ENCODE assay signal across 25 cellular contexts in the genomic region with DNA sequence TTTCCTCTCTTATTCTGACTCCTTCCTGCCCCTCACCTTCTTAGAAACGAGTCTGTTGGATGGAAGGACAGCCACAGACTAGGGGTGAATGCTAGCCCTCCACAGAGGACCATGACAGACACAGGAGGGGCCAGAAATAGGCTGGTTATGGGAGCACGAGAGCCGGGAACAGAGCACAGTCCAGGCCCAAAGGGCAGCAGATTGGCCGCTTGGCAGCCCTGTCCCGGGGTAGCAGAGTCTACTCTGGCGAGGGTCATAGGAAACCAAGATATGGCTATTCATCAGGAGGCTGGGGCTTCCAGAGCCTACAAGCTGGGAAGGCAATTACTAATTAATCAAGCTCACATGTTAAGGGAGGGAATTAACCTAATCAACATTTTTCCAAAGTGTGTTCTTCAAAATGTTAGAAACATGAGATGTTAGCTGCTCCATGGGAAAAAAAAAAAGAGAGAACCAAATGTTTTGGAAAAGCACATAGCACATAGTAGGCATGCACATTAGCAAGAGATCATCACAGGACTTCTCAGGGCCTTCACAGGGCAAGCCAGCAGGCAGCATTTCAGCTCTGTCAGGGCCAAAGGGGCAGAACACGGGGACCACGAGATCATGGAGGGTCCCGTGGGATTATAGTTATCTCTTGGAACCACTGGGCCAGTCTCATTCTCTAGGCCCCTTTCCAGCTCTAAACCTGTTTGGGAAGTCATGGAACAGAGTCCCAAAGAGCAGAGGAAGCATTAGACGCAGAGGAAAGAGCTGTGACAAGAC. TPM values are rescaled to one million over a fixed set of nuclear protein-coding genes. Genes with fewer than 3 reads are reported as not detected.
DNase-seq lines count a peak whose midpoint lies in the region; ATAC-seq and TF ChIP-seq lines count a peak whose summit lies in the region.
"Had no signal": no experiment of that assay in that cellular context is flagged by ENCODE, and none has a peak within 500 bp of the region (broad histone marks: within the 10 kb centered on the region; RNA-seq: fewer than 3 reads in every experiment).

No MANE protein-coding gene starts in this region.

- no peaks in the 10 kb centered on the region for H3K27me3 ChIP-seq in upper lobe of left lung
- H3K27me3 ChIP-seq: esophagus squamous epithelium had no signal

- peaks cover 38 to 56% (median 50%) of the 10 kb centered on the region in 4 donors for H3K4me1 ChIP-seq in upper lobe of left lung
- H3K4me1 ChIP-seq: A549 had no signal

- no peaks in the 10 kb centered on the region for H3K9me3 Mint-ChIP-seq in activated T-cell treated with anti-CD3 and anti-CD28 coated beads, Interleukin-2, amount 50 U/mL, for 24 hours
- no peaks in the 10 kb centered on the region for H3K9me3 Mint-ChIP-seq in nephron progenitor cell
- H3K9me3 Mint-ChIP-seq: T-cell had no signal

- H3K36me3 Mint-ChIP-seq in activated T-cell treated with anti-CD3 and anti-CD28 coated beads, Interleukin-2, amount 50 U/mL, for 24 hours (ENCODE audit: low read depth): no peaks in the 10 kb centered on the region
- H3K36me3 Mint-ChIP-seq in nephron progenitor cell (ENCODE audit: low read depth): no peaks in the 10 kb centered on the region
- H3K36me3 Mint-ChIP-seq: T-cell had no signal

- no peak overlapping the region for H3K4me3 ChIP-seq in upper lobe of left lung
- H3K4me3 ChIP-seq: A549, esophagus squamous epithelium had no signal

- intact Hi-C loops in Right ventricle myocardium inferior (cut with DNase I): no loop called here

- TF ChIP-seq POLR2A in upper lobe of left lung (IDR thresholded peaks at IDR 0.05): no peak

- H3K9me3 ChIP-seq in upper lobe of left lung: no peaks in the 10 kb centered on the region
- H3K9me3 ChIP-seq: A549, esophagus squamous epithelium had no signal

- H3K4me3 Mint-ChIP-seq in activated T-cell treated with anti-CD3 and anti-CD28 coated beads, Interleukin-2, amount 50 U/mL, for 24 hours: no peak overlapping the region
- H3K4me3 Mint-ChIP-seq in nephron progenitor cell: peak overlapping the region; percentile 30
- H3K4me3 Mint-ChIP-seq: T-cell had no signal

- no peak for TF ChIP-seq EP300 in upper lobe of left lung (IDR thresholded peaks at IDR 0.05)

- peak; percentile 16 for DNase-seq in activated T-cell treated with anti-CD3 and anti-CD28 coated beads, Interleukin-2, amount 50 U/mL, for 24 hours
- no peak for DNase-seq in activated T-cell treated with anti-CD3 and anti-CD28 coated beads, Interleukin-2, amount 50 U/mL, for 1 hour
- DNase-seq in Right ventricle myocardium inferior (ENCODE audit: missing footprints) (no peak), nephron progenitor cell (no peak), upper lobe of left lung (peak in 1 of 2 donors; percentile 12), T-helper 9 cell (no peak)
- DNase-seq: activated naive CD4-positive, alpha-beta T cell treated with anti-CD3 and anti-CD28 coated beads, Interleukin-2, amount 50 U/mL, for 16 hours; anterior cingulate cortex; C1 segment of cervical spinal cord; cerebellar nuclear complex; effector CD8-positive, alpha-beta T cell; esophagus squamous epithelium; NCI-H187; NCI-H345; NCI-H82; OCI-M1; SHP77 treated with DMSO at 0.1 percent for 48 hours; stimulated activated CD8-positive, alpha-beta memory T cell treated with anti-CD3 and anti-CD28 coated beads, Interleukin-4, amount 100 ng/mL, for 48 hours; T-cell; WERI-Rb-1 had no signal

- H3K27ac Mint-ChIP-seq in activated T-cell treated with anti-CD3 and anti-CD28 coated beads, Interleukin-2, amount 50 U/mL, for 24 hours: no peak overlapping the region
- H3K27ac Mint-ChIP-seq in nephron progenitor cell: peak overlapping the region; percentile 89

- TF ChIP-seq CTCF in nephron progenitor cell (IDR thresholded peaks at IDR 0.05): no peak
- TF ChIP-seq CTCF in upper lobe of left lung (IDR thresholded peaks at IDR 0.05): no peak

- H3K27me3 Mint-ChIP-seq in activated T-cell treated with anti-CD3 and anti-CD28 coated beads, Interleukin-2, amount 50 U/mL, for 24 hours: no peaks in the 10 kb centered on the region
- H3K27me3 Mint-ChIP-seq in nephron progenitor cell (ENCODE audit: low read depth, poor library complexity): peaks cover 22% of the 10 kb centered on the region
- H3K27me3 Mint-ChIP-seq: T-cell had no signal

- peak overlapping the region; percentile 37 to 79 (median 60) for H3K27ac ChIP-seq in upper lobe of left lung
- H3K27ac ChIP-seq: A549, WERI-Rb-1 had no signal

- WGBS in upper lobe of left lung, 2 donors: 69 to 75% methylated on average over 10 of the region's 10 CpGs

- no peaks in the 10 kb centered on the region for H3K4me1 Mint-ChIP-seq in activated T-cell treated with anti-CD3 and anti-CD28 coated beads, Interleukin-2, amount 50 U/mL, for 24 hours (ENCODE audit: low read depth)
- H3K4me1 Mint-ChIP-seq in nephron progenitor cell: peaks cover 67% of the 10 kb centered on the region

- H3K36me3 ChIP-seq in upper lobe of left lung: no peaks in the 10 kb centered on the region
- H3K36me3 ChIP-seq: esophagus squamous epithelium, WERI-Rb-1 had no signal

- ATAC-seq in Right ventricle myocardium inferior: peak; percentile 25
- ATAC-seq in upper lobe of left lung (ENCODE audit: low FRiP score in 2 of 2): no peak
- ATAC-seq in HG03460 (IDR thresholded peaks at IDR 0.05; ENCODE audit: unreplicated experiment): no peak
- ATAC-seq in HG03045 (IDR thresholded peaks at IDR 0.05; ENCODE audit: unreplicated experiment): no peak
- ATAC-seq: A549, left colon, T-cell had no signal

RNA-seq across cellular contexts. Expression of a gene that starts 13.3 kb away (rescaled TPM):
- total RNA-seq in Right ventricle myocardium inferior (12.3 TPM), upper lobe of left lung (10 to 100 TPM in 5 of 6 donors, 1 to 10 TPM in 1; 5.1 to 69.0 (median 20.7) TPM)

RNA-seq across cellular contexts. Expression of a gene that starts 21.2 kb away (rescaled TPM):
- total RNA-seq in Right ventricle myocardium inferior (13.7 TPM), upper lobe of left lung (10 to 100 TPM in 3 of 6 donors, 1 to 10 TPM in 3; 5.6 to 14.8 (median 10.0) TPM)

RNA-seq across cellular contexts. Expression of a gene that starts 21.8 kb away (rescaled TPM):
- total RNA-seq in Right ventricle myocardium inferior: 53.3 TPM
- total RNA-seq in upper lobe of left lung: 10 to 100 TPM; 58.0 to 90.1 (median 75.1) TPM

RNA-seq across cellular contexts. Expression of a gene that starts 22.2 kb away (rescaled TPM):
- total RNA-seq in Right ventricle myocardium inferior (9,051 TPM), upper lobe of left lung (100 to 1,000 TPM in 4 of 6 donors, 10 to 100 TPM in 2; 28.3 to 196 (median 122) TPM)
- total RNA-seq: pulmonary artery endothelial cell had no signal

RNA-seq across cellular contexts. Expression of a gene that starts 23.8 kb away (rescaled TPM):
- total RNA-seq in Right ventricle myocardium inferior: 45.6 TPM
- total RNA-seq in upper lobe of left lung: 100 to 1,000 TPM in 2 of 6 donors, 10 to 100 TPM in 4; 60.7 to 288 (median 83.0) TPM
